ENCODE assay signal across 18 cellular contexts in genomic region chr14:32531942-32532341, GRCh38.
"Had no signal": no experiment of that assay in that cellular context is flagged by ENCODE, and none has a peak within 500 bp of the region (broad histone marks: within the 10 kb centered on the region; RNA-seq: fewer than 3 reads in every experiment).

No MANE protein-coding gene starts in this region.

- H3K27me3 ChIP-seq: SJSA1 had no signal

- DNase-seq: IMR-90, Karpas-422, KG1, MM.1S, NCI-H1105 treated with DMSO at 0.1 percent for 48 hours, NCI-H1417 treated with DMSO at 0.1 percent for 48 hours, NCI-H146, NCI-H187 treated with DMSO at 0.1 percent for 48 hours, NCI-H2029 treated with DMSO at 0.1 percent for 48 hours, NCI-H226, NCI-H510A, NCI-H524 treated with DMSO at 0.1 percent for 48 hours, NCI-H82, Right ventricle myocardium superior, RPMI8226, SIG-M5 had no signal

- H3K27ac ChIP-seq: SJSA1, SK-N-MC had no signal

- H3K4me3 ChIP-seq: SJSA1, SK-N-MC had no signal

- H3K4me1 ChIP-seq: SJSA1 had no signal

- H3K36me3 ChIP-seq: SJSA1 had no signal

- H3K9me3 ChIP-seq: SJSA1 had no signal
